Comparison of ENCODE assay signal across 17 cellular contexts in genomic region chr6:90709597-90709996, GRCh38.
DNase-seq lines count a peak whose midpoint lies in the region; ATAC-seq and TF ChIP-seq lines count a peak whose summit lies in the region.
"Had no signal": no experiment of that assay in that cellular context is flagged by ENCODE, and none has a peak within 500 bp of the region (broad histone marks: within the 10 kb centered on the region; RNA-seq: fewer than 3 reads in every experiment).

No MANE protein-coding gene starts in this region.

- peak overlapping the region; percentile 19 for H3K27ac Mint-ChIP-seq in nephron progenitor cell
- H3K27ac Mint-ChIP-seq in progenitor cell of endocrine pancreas, result peak overlapping the region; percentile 74
- H3K27ac Mint-ChIP-seq in activated naive CD4-positive, alpha-beta T cell treated with anti-CD3 and anti-CD28 coated beads, Interleukin-2, amount 50 U/mL, for 72 hours, result no peak overlapping the region
- H3K27ac Mint-ChIP-seq: CD8-positive, alpha-beta T cell had no signal

- in situ Hi-C loops in SK-MEL-5 (cut with HindIII; ENCODE audit: low pct_unique_long_range_greater_than_20kb, low sequenced_read_pairs), result no loop called here

- H3K4me1 Mint-ChIP-seq in nephron progenitor cell (peaks cover 34% of the 10 kb centered on the region), progenitor cell of endocrine pancreas (ENCODE audit: low read depth) (peaks cover 23% of the 10 kb centered on the region)

- no peak for ATAC-seq in GM18517 (IDR thresholded peaks at IDR 0.05; ENCODE audit: unreplicated experiment)
- no peak for ATAC-seq in activated naive CD4-positive, alpha-beta T cell treated with anti-CD3 and anti-CD28 coated beads, Interleukin-2, amount 50 U/mL, for 72 hours
- ATAC-seq in GM18868 (IDR thresholded peaks at IDR 0.05; ENCODE audit: unreplicated experiment), result no peak
- no peak for ATAC-seq in HG02642 (IDR thresholded peaks at IDR 0.05; ENCODE audit: poor library complexity, unreplicated experiment)
- ATAC-seq: CD8-positive, alpha-beta T cell; GM12878 had no signal

- H3K36me3 Mint-ChIP-seq in nephron progenitor cell (ENCODE audit: low read depth), result no peaks in the 10 kb centered on the region
- H3K36me3 Mint-ChIP-seq in progenitor cell of endocrine pancreas (ENCODE audit: insufficient read depth), result no peaks in the 10 kb centered on the region
- H3K36me3 Mint-ChIP-seq in activated naive CD4-positive, alpha-beta T cell treated with anti-CD3 and anti-CD28 coated beads, Interleukin-2, amount 50 U/mL, for 72 hours, result no peaks in the 10 kb centered on the region
- H3K36me3 Mint-ChIP-seq: CD8-positive, alpha-beta T cell had no signal

- no peaks in the 10 kb centered on the region for H3K27me3 Mint-ChIP-seq in nephron progenitor cell (ENCODE audit: low read depth, poor library complexity)
- no peaks in the 10 kb centered on the region for H3K27me3 Mint-ChIP-seq in progenitor cell of endocrine pancreas

- DNase-seq in SK-MEL-5 (ENCODE audit: low read depth, low spot score), result peak; percentile 1
- DNase-seq in foreskin melanocyte, result peak; percentile 4
- no peak for DNase-seq in nephron progenitor cell
- DNase-seq in progenitor cell of endocrine pancreas (ENCODE audit: low spot score, unreplicated experiment), result no peak
- DNase-seq in activated naive CD4-positive, alpha-beta T cell treated with anti-CD3 and anti-CD28 coated beads, Interleukin-2, amount 50 U/mL, for 72 hours (ENCODE audit: low spot score in 2 of 2), result no peak
- DNase-seq: C1 segment of cervical spinal cord; Caco-2; CD8-positive, alpha-beta T cell; DMS153; DND-41; GM23248; H7; HCEC 1CT had no signal

- TF ChIP-seq CTCF in nephron progenitor cell (IDR thresholded peaks at IDR 0.05) (no peak), progenitor cell of endocrine pancreas (IDR thresholded peaks at IDR 0.05; ENCODE audit: unreplicated experiment) (no peak)

- H3K4me3 Mint-ChIP-seq in nephron progenitor cell (no peak overlapping the region), progenitor cell of endocrine pancreas (ENCODE audit: low read depth) (no peak overlapping the region)
- H3K4me3 Mint-ChIP-seq: CD8-positive, alpha-beta T cell had no signal

- H3K9me3 Mint-ChIP-seq in nephron progenitor cell (no peaks in the 10 kb centered on the region), progenitor cell of endocrine pancreas (ENCODE audit: low read depth) (no peaks in the 10 kb centered on the region)
- no peaks in the 10 kb centered on the region for H3K9me3 Mint-ChIP-seq in activated naive CD4-positive, alpha-beta T cell treated with anti-CD3 and anti-CD28 coated beads, Interleukin-2, amount 50 U/mL, for 72 hours
- H3K9me3 Mint-ChIP-seq: CD8-positive, alpha-beta T cell had no signal

Comparison
In these comparisons a context has a peak if more than half of its experiments do, and no peak if none do; other contexts are left out.
1. DNase-seq: peak in SK-MEL-5 (single experiment) and foreskin melanocyte (single experiment); none in nephron progenitor cell (single experiment), progenitor cell of endocrine pancreas (single experiment) and activated naive CD4-positive, alpha-beta T cell treated with anti-CD3 and anti-CD28 coated beads, Interleukin-2, amount 50 U/mL, for 72 hours (0 of 2).
2. H3K27ac Mint-ChIP-seq: peak in nephron progenitor cell (single experiment) and progenitor cell of endocrine pancreas (single experiment); none in activated naive CD4-positive, alpha-beta T cell treated with anti-CD3 and anti-CD28 coated beads, Interleukin-2, amount 50 U/mL, for 72 hours (0 of 2).